8 cellular contexts compared by ENCODE assay signal in genomic region chr1:37553927-37554808, GRCh38. TPM values are rescaled to one million over a fixed set of nuclear protein-coding genes. Genes with fewer than 3 reads are reported as not detected.
A peak's percentile ranks its signal among the peaks of the same experiment; 100 is the strongest.
DNase-seq lines count a peak whose midpoint lies in the region; ATAC-seq, FAIRE-seq and TF ChIP-seq lines count a peak whose summit lies in the region.

TSS of gene SNIP1 (minus strand) at chr1:37554293. CDS start at chr1:37554229, 64 bp downstream.

- TF ChIP-seq CTCF in spleen (IDR thresholded peaks at IDR 0.05 in 8 of 11, conservative IDR thresholded peaks at IDR 0.05 in 3 of 11), result peak in 2 of 11 experiments; percentile 16 to 23

- peak within 1 kb of the TSS; percentile 74 for H3K27ac ChIP-seq in caudate nucleus (ENCODE audit: low read depth, low read length)
- H3K27ac ChIP-seq in spleen, result peak within 1 kb of the TSS; percentile 86 to 96 (median 92)

- peak; percentile 28 to 61 (median 33) for TF ChIP-seq POLR2A in spleen (IDR thresholded peaks at IDR 0.05)

- peak; percentile 79 for ATAC-seq in GM18870 (IDR thresholded peaks at IDR 0.05; ENCODE audit: unreplicated experiment)
- peak; percentile 91 for ATAC-seq in HG03280 (IDR thresholded peaks at IDR 0.05; ENCODE audit: unreplicated experiment)

- peaks cover 0 to 35% (median 13%) of the 10 kb centered on the region in 6 donors for H3K36me3 ChIP-seq in spleen

- peaks cover 0 to 13% (median 0%) of the 10 kb centered on the region in 7 donors for H3K27me3 ChIP-seq in spleen (replicated peaks in 1 of 7)

- WGBS in spleen, 5 donors, result 12 to 20% (median 13%) methylated on average over 38 to 54 of the region's 54 CpGs

- peak within 1 kb of the TSS; percentile 81 to 100 (median 96) for H3K4me3 ChIP-seq in spleen

- H3K4me1 ChIP-seq in spleen, result peaks cover 10 to 65% (median 44%) of the 10 kb centered on the region in 6 donors

- peak; percentile 72 for FAIRE-seq in A204.1 (lab: Jason Lieb, UNC)

- intact Hi-C loops in spleen (cut with DNase I; ENCODE audit: low total_unique reads), result loop anchor here (2.0 to 5.0 kb wide), 2 partner anchors 39 to 43 kb away; partner anchors contain the start of genes GNL2 and MEAF6

- no peaks in the 10 kb centered on the region for H3K9me3 ChIP-seq in spleen

- DNase-seq in NCI-H446 (lab: John Stamatoyannopoulos, UW) (peak; percentile 89 to 93), caudate nucleus (lab: John Stamatoyannopoulos, UW) (peak; percentile 59 to 98 (median 90)), iris pigment epithelial cell (ENCODE audit: low read depth) (peak; percentile 94), spleen (peak; percentile 94)
- DNase-seq in activated CD4-positive, CD25-positive, alpha-beta regulatory T cell (lab: John Stamatoyannopoulos, UW), result peak; percentile 68 to 85 (median 80)

RNA-seq across cellular contexts. Expression of gene SNIP1, which starts in this region (rescaled TPM):
- 10 to 100 TPM; 18.7 to 26.6 (median 20.7) TPM for total RNA-seq in spleen
- polyA plus RNA-seq in spleen, result 1 to 10 TPM; 4.3 to 6.6 (median 6.0) TPM

Comparison
In these comparisons a context has a peak if more than half of its experiments do, and no peak if none do; other contexts are left out.
1. Peak in every context shown above with its lines: DNase-seq, ATAC-seq, H3K4me3 ChIP-seq and H3K27ac ChIP-seq.